Comparison of ENCODE assay signal across 15 cellular contexts in the genomic region with DNA sequence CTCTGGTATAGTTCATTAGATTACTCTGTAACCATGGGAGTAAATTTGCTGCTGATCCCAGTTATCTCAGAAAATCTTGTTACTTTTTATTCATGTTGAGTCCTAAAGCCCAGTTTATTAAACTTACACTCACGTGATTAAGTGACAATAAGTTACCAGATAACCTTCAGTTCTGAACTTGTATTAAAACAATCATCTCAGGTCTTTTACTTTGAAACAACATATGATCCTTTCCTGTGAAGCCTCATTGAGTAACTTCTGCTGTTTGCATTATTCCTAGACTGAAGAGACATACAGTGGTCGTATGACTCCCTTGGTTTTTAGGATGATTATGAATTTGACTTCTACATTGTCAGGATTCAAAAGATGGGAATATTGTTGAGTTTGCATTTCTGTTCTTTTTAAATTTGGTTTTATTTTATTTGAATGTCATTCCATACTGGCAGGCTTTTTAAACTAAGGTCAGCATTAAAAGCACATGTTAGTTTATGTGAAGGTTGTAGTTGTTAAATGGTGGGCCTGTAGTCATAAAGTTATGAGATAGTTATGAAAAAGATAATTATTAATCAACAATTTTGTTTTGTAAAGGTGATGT.
A peak's percentile ranks its signal among the peaks of the same experiment; 100 is the strongest.
DNase-seq lines count a peak whose midpoint lies in the region; ATAC-seq, FAIRE-seq and TF ChIP-seq lines count a peak whose summit lies in the region.
"Had no signal": no experiment of that assay in that cellular context is flagged by ENCODE, and none has a peak within 500 bp of the region (broad histone marks: within the 10 kb centered on the region; RNA-seq: fewer than 3 reads in every experiment).

No MANE protein-coding gene starts in this region.

- BruUV-seq in PC-9 (replicated peaks; lab: Mats Ljungman, UMichigan) = no TSS peak

- intact Hi-C loops in PC-9 (cut with micrococcal nuclease; ENCODE audit: unreplicated experiment) = loop anchor here (5.0 to 10.0 kb wide), 3 partner anchors 133 to 684 kb away; no protein-coding TSS in a partner anchor

- 0 out of 2 replicates have a peak, but pooled peaks cover 2% of the 10 kb centered on the region for H3K36me3 ChIP-seq in PC-9 (ENCODE audit: low read depth)

- CTCF ChIA-PET in PC-9 (lab: Charles Lee) = no interaction called here

- H2AFZ ChIP-seq in PC-9 = no peak overlapping the region
- H2AFZ ChIP-seq: GM23248 had no signal

- no peaks in the 10 kb centered on the region for H3K27me3 ChIP-seq in PC-9 (ENCODE audit: insufficient read depth, low read depth)
- H3K27me3 ChIP-seq: MG63 had no signal

- no peaks in the 10 kb centered on the region for H4K20me1 ChIP-seq in PC-9 (ENCODE audit: insufficient read depth)

- no peak for TF ChIP-seq CTCF in PC-9 (conservative IDR thresholded peaks at IDR 0.05)

- no peak for ATAC-seq in GM21825 (IDR thresholded peaks at IDR 0.05; ENCODE audit: unreplicated experiment)

- 0 out of 2 replicates have a peak overlapping the region, but pooled peaks have one; percentile 8 for H3K27ac ChIP-seq in PC-9
- H3K27ac ChIP-seq: C4-2B, GM23248 had no signal

- no peak overlapping the region for H3K4me2 ChIP-seq in PC-9

- no peak overlapping the region for H3K4me3 ChIP-seq in PC-9
- H3K4me3 ChIP-seq: GM23248, MG63 had no signal

- H3K4me1 ChIP-seq in PC-9 (replicated peaks; ENCODE audit: insufficient read depth) = peaks cover 12% of the 10 kb centered on the region
- H3K4me1 ChIP-seq: Caco-2 had no signal

- H3K9me2 ChIP-seq in PC-9 (ENCODE audit: insufficient read depth) = no peaks in the 10 kb centered on the region

- peaks cover 19% of the 10 kb centered on the region for H3F3A ChIP-seq in PC-9 (ENCODE audit: insufficient read depth, low read depth)

- H3K9me3 ChIP-seq in PC-9 (ENCODE audit: insufficient read depth, low read depth) = no peaks in the 10 kb centered on the region
- H3K9me3 ChIP-seq: Caco-2, MG63 had no signal

- FAIRE-seq in A204.1 (lab: Jason Lieb, UNC) = peak; percentile 65
- FAIRE-seq in G401.6 (lab: Jason Lieb, UNC) = peak; percentile 93
- peak; percentile 76 for FAIRE-seq in islet of Langerhans (lab: Jason Lieb, UNC)
- FAIRE-seq: HTR-8/SVneo had no signal

- DNase-seq in PC-9 (no peak), NCI-H1048 (lab: John Stamatoyannopoulos, UW) (no peak)
- no peak for DNase-seq in activated CD4-positive, alpha-beta T cell treated with anti-CD3 and anti-CD28 coated beads, Interleukin-2, amount 50 U/mL, for 1 hour
- DNase-seq: DMS 273 treated with DMSO at 0.1 percent for 48 hours, DMS79, NCI-H1694 had no signal

- H3K79me2 ChIP-seq in PC-9 (ENCODE audit: low read depth) = no peaks in the 10 kb centered on the region

- POLR2A ChIA-PET in PC-9 (lab: Charles Lee; ENCODE audit: unreplicated experiment) = no interaction called here
